ENCODE assay signal across 1 cellular context in the genomic region with DNA sequence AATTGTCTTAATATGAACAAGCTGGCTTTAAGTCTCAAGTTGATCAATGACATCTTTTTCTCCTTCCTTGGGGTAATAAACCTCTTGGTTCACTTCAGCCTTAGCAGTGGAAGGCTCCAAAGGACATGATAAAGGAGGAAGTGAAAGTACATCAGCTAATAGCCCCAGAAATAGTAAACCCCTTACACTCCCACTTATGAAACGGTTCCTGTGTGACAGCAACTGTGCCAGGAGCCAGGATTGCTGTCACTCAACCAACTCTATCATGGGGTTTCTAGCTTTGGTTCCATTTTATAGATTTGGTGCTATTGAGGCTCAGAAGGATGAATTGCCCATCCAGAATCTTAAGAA.
TF ChIP-seq lines count a peak whose summit lies in the region.

No MANE protein-coding gene starts in this region.

TF ChIP-seq in GM23338, 12 proteins besides CTCF, POLR2A, EP300 and RAD21 (continued from another document):
- TF ChIP-seq, protein P1, sequence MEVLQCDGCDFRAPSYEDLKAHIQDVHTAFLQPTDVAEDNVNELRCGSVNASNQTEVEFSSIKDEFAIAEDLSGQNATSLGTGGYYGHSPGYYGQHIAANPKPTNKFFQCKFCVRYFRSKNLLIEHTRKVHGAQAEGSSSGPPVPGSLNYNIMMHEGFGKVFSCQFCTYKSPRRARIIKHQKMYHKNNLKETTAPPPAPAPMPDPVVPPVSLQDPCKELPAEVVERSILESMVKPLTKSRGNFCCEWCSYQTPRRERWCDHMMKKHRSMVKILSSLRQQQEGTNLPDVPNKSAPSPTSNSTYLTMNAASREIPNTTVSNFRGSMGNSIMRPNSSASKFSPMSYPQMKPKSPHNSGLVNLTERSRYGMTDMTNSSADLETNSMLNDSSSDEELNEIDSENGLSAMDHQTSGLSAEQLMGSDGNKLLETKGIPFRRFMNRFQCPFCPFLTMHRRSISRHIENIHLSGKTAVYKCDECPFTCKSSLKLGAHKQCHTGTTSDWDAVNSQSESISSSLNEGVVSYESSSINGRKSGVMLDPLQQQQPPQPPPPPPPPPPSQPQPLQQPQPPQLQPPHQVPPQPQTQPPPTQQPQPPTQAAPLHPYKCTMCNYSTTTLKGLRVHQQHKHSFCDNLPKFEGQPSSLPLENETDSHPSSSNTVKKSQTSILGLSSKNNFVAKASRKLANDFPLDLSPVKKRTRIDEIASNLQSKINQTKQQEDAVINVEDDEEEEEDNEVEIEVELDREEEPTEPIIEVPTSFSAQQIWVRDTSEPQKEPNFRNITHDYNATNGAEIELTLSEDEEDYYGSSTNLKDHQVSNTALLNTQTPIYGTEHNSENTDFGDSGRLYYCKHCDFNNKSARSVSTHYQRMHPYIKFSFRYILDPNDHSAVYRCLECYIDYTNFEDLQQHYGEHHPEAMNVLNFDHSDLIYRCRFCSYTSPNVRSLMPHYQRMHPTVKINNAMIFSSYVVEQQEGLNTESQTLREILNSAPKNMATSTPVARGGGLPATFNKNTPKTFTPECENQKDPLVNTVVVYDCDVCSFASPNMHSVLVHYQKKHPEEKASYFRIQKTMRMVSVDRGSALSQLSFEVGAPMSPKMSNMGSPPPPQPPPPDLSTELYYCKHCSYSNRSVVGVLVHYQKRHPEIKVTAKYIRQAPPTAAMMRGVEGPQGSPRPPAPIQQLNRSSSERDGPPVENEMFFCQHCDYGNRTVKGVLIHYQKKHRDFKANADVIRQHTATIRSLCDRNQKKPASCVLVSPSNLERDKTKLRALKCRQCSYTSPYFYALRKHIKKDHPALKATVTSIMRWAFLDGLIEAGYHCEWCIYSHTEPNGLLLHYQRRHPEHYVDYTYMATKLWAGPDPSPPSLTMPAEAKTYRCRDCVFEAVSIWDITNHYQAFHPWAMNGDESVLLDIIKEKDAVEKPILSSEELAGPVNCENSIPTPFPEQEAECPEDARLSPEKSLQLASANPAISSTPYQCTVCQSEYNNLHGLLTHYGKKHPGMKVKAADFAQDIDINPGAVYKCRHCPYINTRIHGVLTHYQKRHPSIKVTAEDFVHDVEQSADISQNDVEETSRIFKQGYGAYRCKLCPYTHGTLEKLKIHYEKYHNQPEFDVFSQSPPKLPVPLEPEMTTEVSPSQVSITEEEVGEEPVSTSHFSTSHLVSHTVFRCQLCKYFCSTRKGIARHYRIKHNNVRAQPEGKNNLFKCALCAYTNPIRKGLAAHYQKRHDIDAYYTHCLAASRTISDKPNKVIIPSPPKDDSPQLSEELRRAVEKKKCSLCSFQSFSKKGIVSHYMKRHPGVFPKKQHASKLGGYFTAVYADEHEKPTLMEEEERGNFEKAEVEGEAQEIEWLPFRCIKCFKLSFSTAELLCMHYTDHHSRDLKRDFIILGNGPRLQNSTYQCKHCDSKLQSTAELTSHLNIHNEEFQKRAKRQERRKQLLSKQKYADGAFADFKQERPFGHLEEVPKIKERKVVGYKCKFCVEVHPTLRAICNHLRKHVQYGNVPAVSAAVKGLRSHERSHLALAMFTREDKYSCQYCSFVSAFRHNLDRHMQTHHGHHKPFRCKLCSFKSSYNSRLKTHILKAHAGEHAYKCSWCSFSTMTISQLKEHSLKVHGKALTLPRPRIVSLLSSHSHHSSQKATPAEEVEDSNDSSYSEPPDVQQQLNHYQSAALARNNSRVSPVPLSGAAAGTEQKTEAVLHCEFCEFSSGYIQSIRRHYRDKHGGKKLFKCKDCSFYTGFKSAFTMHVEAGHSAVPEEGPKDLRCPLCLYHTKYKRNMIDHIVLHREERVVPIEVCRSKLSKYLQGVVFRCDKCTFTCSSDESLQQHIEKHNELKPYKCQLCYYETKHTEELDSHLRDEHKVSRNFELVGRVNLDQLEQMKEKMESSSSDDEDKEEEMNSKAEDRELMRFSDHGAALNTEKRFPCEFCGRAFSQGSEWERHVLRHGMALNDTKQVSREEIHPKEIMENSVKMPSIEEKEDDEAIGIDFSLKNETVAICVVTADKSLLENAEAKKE (CRISPR knock-in tag; IDR thresholded peaks at IDR 0.05) = no peak
- TF ChIP-seq ZNF331 (CRISPR knock-in tag; IDR thresholded peaks at IDR 0.05; ENCODE audit: low read depth) (no peak), STAT1 (IDR thresholded peaks at IDR 0.05; ENCODE audit: unreplicated experiment) (no peak), NANOG (IDR thresholded peaks at IDR 0.05; ENCODE audit: borderline replicate concordance) (no peak), EZH2phosphoT487 (IDR thresholded peaks at IDR 0.05; ENCODE audit: unreplicated experiment) (no peak), CREB1 (CRISPR knock-in tag; IDR thresholded peaks at IDR 0.05; ENCODE audit: low read depth) (no peak), EZH2 (IDR thresholded peaks at IDR 0.05; ENCODE audit: low read depth, unreplicated experiment) (no peak), POLR2AphosphoS5 (IDR thresholded peaks at IDR 0.05; ENCODE audit: low read depth) (no peak)
- TF ChIP-seq, protein P2, sequence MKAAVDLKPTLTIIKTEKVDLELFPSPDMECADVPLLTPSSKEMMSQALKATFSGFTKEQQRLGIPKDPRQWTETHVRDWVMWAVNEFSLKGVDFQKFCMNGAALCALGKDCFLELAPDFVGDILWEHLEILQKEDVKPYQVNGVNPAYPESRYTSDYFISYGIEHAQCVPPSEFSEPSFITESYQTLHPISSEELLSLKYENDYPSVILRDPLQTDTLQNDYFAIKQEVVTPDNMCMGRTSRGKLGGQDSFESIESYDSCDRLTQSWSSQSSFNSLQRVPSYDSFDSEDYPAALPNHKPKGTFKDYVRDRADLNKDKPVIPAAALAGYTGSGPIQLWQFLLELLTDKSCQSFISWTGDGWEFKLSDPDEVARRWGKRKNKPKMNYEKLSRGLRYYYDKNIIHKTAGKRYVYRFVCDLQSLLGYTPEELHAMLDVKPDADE (IDR thresholded peaks at IDR 0.05) = no peak
